ENCODE assay signal across 3 cellular contexts in the genomic region with DNA sequence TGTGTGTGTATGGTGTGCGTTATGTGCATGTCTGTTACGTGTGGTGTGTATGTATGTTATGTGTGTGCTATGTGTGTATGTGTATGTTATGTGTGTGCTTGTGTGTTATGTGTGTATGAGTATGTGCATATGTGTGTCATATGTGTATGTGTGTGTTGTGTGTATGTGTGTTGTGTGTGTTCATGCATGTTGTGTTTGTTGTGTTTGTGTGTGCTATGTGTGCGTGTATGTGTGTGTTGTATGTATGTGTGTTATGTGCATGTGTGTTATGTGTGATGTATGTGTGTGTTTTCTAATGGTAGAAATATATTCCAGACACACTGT.
TF ChIP-seq lines count a peak whose summit lies in the region.

No MANE protein-coding gene starts in this region.

TF ChIP-seq in IMR-90, 13 proteins besides CTCF, POLR2A, EP300 and RAD21:
- TF ChIP-seq MAFK (IDR thresholded peaks at IDR 0.05; ENCODE audit: low read depth, low read length) (no peak), MAZ (IDR thresholded peaks at IDR 0.05; ENCODE audit: borderline replicate concordance, low read depth, low read length) (no peak), RFX5 (IDR thresholded peaks at IDR 0.05; ENCODE audit: low read depth, low read length) (no peak), RCOR1 (IDR thresholded peaks at IDR 0.05; ENCODE audit: insufficient replicate concordance, low read length) (no peak), SMC3 (IDR thresholded peaks at IDR 0.05; ENCODE audit: low read depth, low read length) (no peak), BHLHE40 (IDR thresholded peaks at IDR 0.05; ENCODE audit: low read depth, low read length) (no peak), USF2 (IDR thresholded peaks at IDR 0.05; ENCODE audit: low read depth, low read length) (no peak), CEBPB (IDR thresholded peaks at IDR 0.05; ENCODE audit: low read depth, low read length) (no peak)
- TF ChIP-seq, protein P1, sequence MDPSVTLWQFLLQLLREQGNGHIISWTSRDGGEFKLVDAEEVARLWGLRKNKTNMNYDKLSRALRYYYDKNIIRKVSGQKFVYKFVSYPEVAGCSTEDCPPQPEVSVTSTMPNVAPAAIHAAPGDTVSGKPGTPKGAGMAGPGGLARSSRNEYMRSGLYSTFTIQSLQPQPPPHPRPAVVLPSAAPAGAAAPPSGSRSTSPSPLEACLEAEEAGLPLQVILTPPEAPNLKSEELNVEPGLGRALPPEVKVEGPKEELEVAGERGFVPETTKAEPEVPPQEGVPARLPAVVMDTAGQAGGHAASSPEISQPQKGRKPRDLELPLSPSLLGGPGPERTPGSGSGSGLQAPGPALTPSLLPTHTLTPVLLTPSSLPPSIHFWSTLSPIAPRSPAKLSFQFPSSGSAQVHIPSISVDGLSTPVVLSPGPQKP (IDR thresholded peaks at IDR 0.05; ENCODE audit: borderline replicate concordance, low read depth, low read length): no peak

TF ChIP-seq in GM12878, 131 proteins besides CTCF, POLR2A, EP300 and RAD21:
- peak; percentile 27; the same call in 1 of the 2 replicates for TF ChIP-seq TARDBP (IDR thresholded peaks at IDR 0.05; ENCODE audit: borderline replicate concordance)
- peak; percentile 78 for TF ChIP-seq IRF4 (IDR thresholded peaks at IDR 0.05; ENCODE audit: low read depth, low read length)
- no peak for TF ChIP-seq CBFB (IDR thresholded peaks at IDR 0.05; ENCODE audit: low read depth)
- TF ChIP-seq SIN3A (IDR thresholded peaks at IDR 0.05; ENCODE audit: low read depth, low read length): no peak
- TF ChIP-seq CBX5 (IDR thresholded peaks at IDR 0.05; ENCODE audit: low read depth): no peak
- no peak for TF ChIP-seq GATAD2B (conservative IDR thresholded peaks at IDR 0.05; ENCODE audit: low read depth)
- TF ChIP-seq NKRF (conservative IDR thresholded peaks at IDR 0.05): 0 out of 2 replicates have a peak, but pooled peaks have one; percentile 15
- peak; percentile 71; the same call in 1 of the 3 replicates for TF ChIP-seq POU2F2 (IDR thresholded peaks at IDR 0.05; ENCODE audit: borderline replicate concordance, low read depth, low read length)
- peak in 1 of 2 experiments; percentile 22; a peak in 1 of 4 replicates for TF ChIP-seq ETV6 (conservative IDR thresholded peaks at IDR 0.05 in 1 of 2, IDR thresholded peaks at IDR 0.05 in 1 of 2; ENCODE audit: borderline replicate concordance in 1 of 2, low read depth in 1 of 2)
- 0 out of 2 replicates have a peak, but pooled peaks have one; percentile 5 for TF ChIP-seq BMI1 (IDR thresholded peaks at IDR 0.05; ENCODE audit: borderline replicate concordance)
- no peak for TF ChIP-seq ZNF24 (IDR thresholded peaks at IDR 0.05)
- TF ChIP-seq POLR2AphosphoS2 (IDR thresholded peaks at IDR 0.05; ENCODE audit: low read depth, low read length): no peak

TF ChIP-seq in liver, 16 proteins besides CTCF, POLR2A, EP300 and RAD21:
- TF ChIP-seq GABPA (IDR thresholded peaks at IDR 0.05 in 1 of 2, conservative IDR thresholded peaks at IDR 0.05 in 1 of 2) (no peak), SP1 (IDR thresholded peaks at IDR 0.05) (no peak), HNF4G (IDR thresholded peaks at IDR 0.05) (no peak), MAX (IDR thresholded peaks at IDR 0.05) (no peak), RXRA (IDR thresholded peaks at IDR 0.05) (no peak), EGR1 (IDR thresholded peaks at IDR 0.05; ENCODE audit: low read depth in 2 of 2) (no peak), TAF1 (conservative IDR thresholded peaks at IDR 0.05) (no peak), YY1 (IDR thresholded peaks at IDR 0.05) (no peak), ZBTB33 (IDR thresholded peaks at IDR 0.05) (no peak), HNF4A (conservative IDR thresholded peaks at IDR 0.05) (no peak), JUND (IDR thresholded peaks at IDR 0.05) (no peak), FOXA2 (IDR thresholded peaks at IDR 0.05) (no peak), FOXA1 (IDR thresholded peaks at IDR 0.05) (no peak), NR2F2 (IDR thresholded peaks at IDR 0.05) (no peak)
- TF ChIP-seq, protein P2, sequence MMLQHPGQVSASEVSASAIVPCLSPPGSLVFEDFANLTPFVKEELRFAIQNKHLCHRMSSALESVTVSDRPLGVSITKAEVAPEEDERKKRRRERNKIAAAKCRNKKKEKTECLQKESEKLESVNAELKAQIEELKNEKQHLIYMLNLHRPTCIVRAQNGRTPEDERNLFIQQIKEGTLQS (IDR thresholded peaks at IDR 0.05): no peak
- TF ChIP-seq, protein P3, sequence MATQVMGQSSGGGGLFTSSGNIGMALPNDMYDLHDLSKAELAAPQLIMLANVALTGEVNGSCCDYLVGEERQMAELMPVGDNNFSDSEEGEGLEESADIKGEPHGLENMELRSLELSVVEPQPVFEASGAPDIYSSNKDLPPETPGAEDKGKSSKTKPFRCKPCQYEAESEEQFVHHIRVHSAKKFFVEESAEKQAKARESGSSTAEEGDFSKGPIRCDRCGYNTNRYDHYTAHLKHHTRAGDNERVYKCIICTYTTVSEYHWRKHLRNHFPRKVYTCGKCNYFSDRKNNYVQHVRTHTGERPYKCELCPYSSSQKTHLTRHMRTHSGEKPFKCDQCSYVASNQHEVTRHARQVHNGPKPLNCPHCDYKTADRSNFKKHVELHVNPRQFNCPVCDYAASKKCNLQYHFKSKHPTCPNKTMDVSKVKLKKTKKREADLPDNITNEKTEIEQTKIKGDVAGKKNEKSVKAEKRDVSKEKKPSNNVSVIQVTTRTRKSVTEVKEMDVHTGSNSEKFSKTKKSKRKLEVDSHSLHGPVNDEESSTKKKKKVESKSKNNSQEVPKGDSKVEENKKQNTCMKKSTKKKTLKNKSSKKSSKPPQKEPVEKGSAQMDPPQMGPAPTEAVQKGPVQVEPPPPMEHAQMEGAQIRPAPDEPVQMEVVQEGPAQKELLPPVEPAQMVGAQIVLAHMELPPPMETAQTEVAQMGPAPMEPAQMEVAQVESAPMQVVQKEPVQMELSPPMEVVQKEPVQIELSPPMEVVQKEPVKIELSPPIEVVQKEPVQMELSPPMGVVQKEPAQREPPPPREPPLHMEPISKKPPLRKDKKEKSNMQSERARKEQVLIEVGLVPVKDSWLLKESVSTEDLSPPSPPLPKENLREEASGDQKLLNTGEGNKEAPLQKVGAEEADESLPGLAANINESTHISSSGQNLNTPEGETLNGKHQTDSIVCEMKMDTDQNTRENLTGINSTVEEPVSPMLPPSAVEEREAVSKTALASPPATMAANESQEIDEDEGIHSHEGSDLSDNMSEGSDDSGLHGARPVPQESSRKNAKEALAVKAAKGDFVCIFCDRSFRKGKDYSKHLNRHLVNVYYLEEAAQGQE (IDR thresholded peaks at IDR 0.05): no peak
